ENCODE assay signal across 21 cellular contexts in the genomic region with DNA sequence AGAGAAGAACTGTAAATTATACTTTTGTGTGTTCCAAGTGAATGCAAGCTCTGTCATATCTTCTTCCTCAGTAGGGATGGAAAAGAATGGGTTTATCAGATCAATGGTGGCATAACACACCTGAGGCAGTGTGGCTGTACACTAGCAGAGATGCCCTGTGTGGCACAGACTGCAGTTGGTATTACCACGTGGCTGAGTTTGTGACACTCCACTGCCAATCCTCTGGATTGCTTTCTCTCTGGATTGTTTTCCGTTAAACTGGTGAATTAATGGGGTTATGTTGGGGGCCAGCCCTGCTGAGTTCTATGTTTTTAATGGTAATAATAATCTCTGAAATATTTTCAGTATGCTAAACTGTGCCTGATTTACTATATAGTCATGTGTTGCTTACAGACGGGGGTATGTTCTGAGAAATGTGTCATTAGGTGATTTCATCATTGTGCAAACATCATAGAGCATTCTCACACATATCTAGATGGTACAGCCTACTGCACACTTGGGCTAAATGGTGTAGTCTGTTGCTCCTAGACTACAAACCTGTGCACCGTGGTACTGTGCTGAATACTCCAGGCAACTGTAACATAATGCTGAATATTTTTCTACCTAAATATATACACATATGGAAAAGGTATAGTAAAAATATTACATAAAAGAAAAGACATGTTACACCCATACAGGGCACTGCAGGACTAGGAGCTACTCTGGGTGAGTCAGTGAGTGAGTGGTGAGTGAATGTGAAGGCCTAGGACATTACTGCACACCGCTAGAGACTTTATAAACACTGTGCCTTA.
DNase-seq lines count a peak whose midpoint lies in the region; ATAC-seq lines count a peak whose summit lies in the region.
"Had no signal": no experiment of that assay in that cellular context is flagged by ENCODE, and none has a peak within 500 bp of the region (broad histone marks: within the 10 kb centered on the region; RNA-seq: fewer than 3 reads in every experiment).

No MANE protein-coding gene starts in this region.

- H3K27me3 Mint-ChIP-seq in effector memory CD8-positive, alpha-beta T cell = no peaks in the 10 kb centered on the region
- H3K27me3 Mint-ChIP-seq: activated CD4-positive, alpha-beta T cell treated with anti-CD3 and anti-CD28 coated beads, Interleukin-2, amount 10 ng/mL, durations not matched to agents 24 days and 14 days had no signal

- H2AK5ac ChIP-seq in mesenchymal stem cell (ENCODE audit: low read length, severe bottlenecking) = no peak overlapping the region

- H3K36me3 ChIP-seq in SJSA1 = no peaks in the 10 kb centered on the region
- no peaks in the 10 kb centered on the region for H3K36me3 ChIP-seq in mesenchymal stem cell (ENCODE audit: control insufficient read depth in 1 of 2, insufficient read depth in 2 of 2, low read depth in 1 of 2, low read length in 2 of 2)
- H3K36me3 ChIP-seq: cardiac muscle cell, sigmoid colon, vagina had no signal

- H3K9ac ChIP-seq in mesenchymal stem cell (ENCODE audit: low read length) = no peak overlapping the region

- H3K4me2 ChIP-seq in mesenchymal stem cell (ENCODE audit: low read length, poor library complexity, severe bottlenecking) = no peak overlapping the region

- no peak overlapping the region for H3K27ac Mint-ChIP-seq in effector memory CD8-positive, alpha-beta T cell
- H3K27ac Mint-ChIP-seq: activated CD4-positive, alpha-beta T cell treated with anti-CD3 and anti-CD28 coated beads, Interleukin-2, amount 10 ng/mL, durations not matched to agents 24 days and 14 days; activated naive CD4-positive, alpha-beta T cell treated with anti-CD3 and anti-CD28 coated beads for 36 hours had no signal

- no peak overlapping the region for H2BK12ac ChIP-seq in mesenchymal stem cell (ENCODE audit: low read length in 2 of 2)

- H3K27me3 ChIP-seq in SJSA1 (replicated peaks) = no peaks in the 10 kb centered on the region
- H3K27me3 ChIP-seq in mesenchymal stem cell (ENCODE audit: control insufficient read depth in 1 of 2, insufficient read depth in 1 of 2, low read length in 2 of 2) = peaks cover 0 to 3% of the 10 kb centered on the region in 2 experiments
- H3K27me3 ChIP-seq: sigmoid colon, vagina had no signal

- no peak overlapping the region for H4K91ac ChIP-seq in mesenchymal stem cell (ENCODE audit: low read length)

- H3K9me3 Mint-ChIP-seq in effector memory CD8-positive, alpha-beta T cell = peaks cover 0 to 17% of the 10 kb centered on the region in 2 donors
- H3K9me3 Mint-ChIP-seq: activated CD4-positive, alpha-beta T cell treated with anti-CD3 and anti-CD28 coated beads, Interleukin-2, amount 10 ng/mL, durations not matched to agents 24 days and 14 days had no signal

- no peak overlapping the region for H2BK5ac ChIP-seq in mesenchymal stem cell (ENCODE audit: low read depth, low read length, poor library complexity, severe bottlenecking)

- no peak overlapping the region for H4K8ac ChIP-seq in mesenchymal stem cell (ENCODE audit: low read length)

- no peak overlapping the region for H2BK15ac ChIP-seq in mesenchymal stem cell (ENCODE audit: low read depth, poor library complexity, severe bottlenecking)

- H2AFZ ChIP-seq in mesenchymal stem cell (ENCODE audit: low read depth, low read length) = no peak overlapping the region

- H3K4me1 ChIP-seq in SJSA1 (replicated peaks) = peaks cover 18% of the 10 kb centered on the region
- peaks cover 13% of the 10 kb centered on the region for H3K4me1 ChIP-seq in mesenchymal stem cell (ENCODE audit: control insufficient read depth, insufficient read depth, low read depth, low read length)
- H3K4me1 ChIP-seq: vagina had no signal

- H3K4me3 Mint-ChIP-seq in effector memory CD8-positive, alpha-beta T cell = no peak overlapping the region
- H3K4me3 Mint-ChIP-seq: activated CD4-positive, alpha-beta T cell treated with anti-CD3 and anti-CD28 coated beads, Interleukin-2, amount 10 ng/mL, durations not matched to agents 24 days and 14 days; activated naive CD4-positive, alpha-beta T cell treated with anti-CD3 and anti-CD28 coated beads for 36 hours had no signal

- H3K4me3 ChIP-seq in SJSA1 (no peak overlapping the region), mesenchymal stem cell (ENCODE audit: insufficient read depth in 1 of 2, low read depth in 1 of 2, low read length in 2 of 2) (no peak overlapping the region)
- H3K4me3 ChIP-seq: cardiac muscle cell, sigmoid colon, vagina had no signal

- H3K18ac ChIP-seq in mesenchymal stem cell (ENCODE audit: low read depth in 1 of 2, low read length in 2 of 2) = no peak overlapping the region

- peak; percentile 81 for DNase-seq in EL
- DNase-seq in SJSA1 (ENCODE audit: low read depth in 1 of 2, low spot score in 2 of 2) = peak in 1 of 2 experiments; percentile 40
- peak; percentile 9 for DNase-seq in mesenchymal stem cell
- DNase-seq in C1 segment of cervical spinal cord (lab: John Stamatoyannopoulos, UW) = no peak
- no peak for DNase-seq in COLO668 (lab: John Stamatoyannopoulos, UW; ENCODE audit: unreplicated experiment)
- DNase-seq in effector memory CD8-positive, alpha-beta T cell = no peak
- DNase-seq in activated CD4-positive, alpha-beta T cell treated with anti-CD3 and anti-CD28 coated beads for 4 hours = no peak
- DNase-seq: activated CD4-positive, alpha-beta T cell treated with anti-CD3 and anti-CD28 coated beads, Interleukin-2, amount 10 ng/mL, durations not matched to agents 24 days and 14 days; activated naive CD4-positive, alpha-beta T cell treated with anti-CD3 and anti-CD28 coated beads for 36 hours; activated T-cell treated with anti-CD3 and anti-CD28 coated beads for 4 hours; COR-L47; GDM1; KBM-7; NCI-H1048; NCI-H69; OCI-M1; sigmoid colon; stimulated activated CD4-positive, alpha-beta T cell treated with anti-CD3 and anti-CD28 coated beads, Interleukin-4, amount 100 ng/mL, for 1 hour had no signal

- no peaks in the 10 kb centered on the region for H3K4me1 Mint-ChIP-seq in effector memory CD8-positive, alpha-beta T cell (ENCODE audit: low read depth in 2 of 2)
- H3K4me1 Mint-ChIP-seq: activated CD4-positive, alpha-beta T cell treated with anti-CD3 and anti-CD28 coated beads, Interleukin-2, amount 10 ng/mL, durations not matched to agents 24 days and 14 days had no signal

- no peaks in the 10 kb centered on the region for H3K79me1 ChIP-seq in mesenchymal stem cell (replicated peaks; ENCODE audit: low read length, poor library complexity, severe bottlenecking)

- H2BK120ac ChIP-seq in mesenchymal stem cell (ENCODE audit: low read depth, low read length) = no peak overlapping the region

- H3K27ac ChIP-seq in SJSA1 = 0 out of 2 replicates have a peak overlapping the region, but pooled peaks have one; percentile 5
- H3K27ac ChIP-seq in mesenchymal stem cell (ENCODE audit: low read length, poor library complexity, severe bottlenecking) = peak overlapping the region; percentile 78
- H3K27ac ChIP-seq: cardiac muscle cell, sigmoid colon, vagina had no signal

- H3K4ac ChIP-seq in mesenchymal stem cell (ENCODE audit: low read depth in 1 of 2, low read length in 2 of 2) = no peak overlapping the region

- ATAC-seq in esophagus mucosa = peak; percentile 56
- no peak for ATAC-seq in effector memory CD8-positive, alpha-beta T cell (replicated peaks)

- WGBS in mesenchymal stem cell = 76% methylated on average over 2 of the region's 5 CpGs

- H3K23ac ChIP-seq in mesenchymal stem cell (ENCODE audit: low read length in 2 of 2) = no peak overlapping the region

- H3K9me3 ChIP-seq in SJSA1 (replicated peaks) = no peaks in the 10 kb centered on the region
- H3K9me3 ChIP-seq in mesenchymal stem cell (ENCODE audit: control insufficient read depth, low read length) = no peaks in the 10 kb centered on the region
- H3K9me3 ChIP-seq: sigmoid colon, vagina had no signal

- no peak overlapping the region for H3K14ac ChIP-seq in mesenchymal stem cell (ENCODE audit: low read length in 2 of 2)

- no peaks in the 10 kb centered on the region for H3K36me3 Mint-ChIP-seq in effector memory CD8-positive, alpha-beta T cell (ENCODE audit: insufficient read depth)

Comparison
In these comparisons a context has a peak if more than half of its experiments do, and no peak if none do; other contexts are left out.
1. DNase-seq: peak in EL (single experiment) and mesenchymal stem cell (single experiment); none in C1 segment of cervical spinal cord (0 of 14), COLO668 (single experiment), effector memory CD8-positive, alpha-beta T cell (0 of 3) and activated CD4-positive, alpha-beta T cell treated with anti-CD3 and anti-CD28 coated beads for 4 hours (0 of 2).